17 cellular contexts compared by ENCODE assay signal in genomic region chr18:10352671-10353070, GRCh38.
DNase-seq lines count a peak whose midpoint lies in the region; ATAC-seq and TF ChIP-seq lines count a peak whose summit lies in the region.
"Had no signal": no experiment of that assay in that cellular context is flagged by ENCODE, and none has a peak within 500 bp of the region (broad histone marks: within the 10 kb centered on the region; RNA-seq: fewer than 3 reads in every experiment).

No MANE protein-coding gene starts in this region.

- no peak for DNase-seq in HFFc6
- DNase-seq in endodermal cell: no peak
- no peak for DNase-seq in naive B cell
- peak; percentile 34 for DNase-seq in type B pancreatic cell (ENCODE audit: extremely low spot score, unreplicated experiment)
- no peak for DNase-seq in activated CD4-positive, alpha-beta T cell treated with anti-CD3 and anti-CD28 coated beads, Interleukin-2, amount 50 U/mL, for 48 hours
- DNase-seq in left ventricle myocardium superior: no peak
- DNase-seq: CD4-positive, CD25-positive, alpha-beta regulatory T cell; EL; GF-D8; Karpas-422; NCI-H187; NCI-H526; Peyer's patch; SJCRH30 had no signal

- no peaks in the 10 kb centered on the region for H3K36me3 ChIP-seq in endodermal cell (ENCODE audit: control insufficient read depth, insufficient read depth, low read length)
- H3K36me3 ChIP-seq: Peyer's patch, SJCRH30 had no signal

- ATAC-seq in naive B cell (ENCODE audit: low read depth in 2 of 2) (no peak), GM18502 (IDR thresholded peaks at IDR 0.05; ENCODE audit: poor library complexity, unreplicated experiment) (no peak), left ventricle myocardium superior (no peak)
- ATAC-seq: A549 had no signal

- 92 to 94% methylated on average over 2 of the region's 2 CpGs for WGBS in endodermal cell (ENCODE audit: insufficient coverage in 1 of 2, insufficient read length in 1 of 2), 2 experiments

- H3K9me3 ChIP-seq in endodermal cell (ENCODE audit: control insufficient read depth, low read length): peaks cover 27% of the 10 kb centered on the region
- H3K9me3 ChIP-seq: A549, SJCRH30 had no signal

- no peak overlapping the region for H3K4me3 ChIP-seq in endodermal cell (ENCODE audit: low read length)
- H3K4me3 ChIP-seq: A549, Peyer's patch, SJCRH30 had no signal

- no peaks in the 10 kb centered on the region for H3K27me3 ChIP-seq in endodermal cell (ENCODE audit: control insufficient read depth, insufficient read depth, low read length, poor library complexity, severe bottlenecking)
- H3K27me3 ChIP-seq: Peyer's patch, SJCRH30 had no signal

- H3K27ac ChIP-seq in endodermal cell (ENCODE audit: low read depth, low read length): no peak overlapping the region
- H3K27ac ChIP-seq: A549, Peyer's patch, SJCRH30 had no signal

- H3K9ac ChIP-seq in endodermal cell (ENCODE audit: extremely low read depth, low read length, poor library complexity, severe bottlenecking): no peak overlapping the region

- no peaks in the 10 kb centered on the region; the same call in 1 of the 2 replicates for H3K27me3 Mint-ChIP-seq in HFFc6 (ENCODE audit: insufficient read depth)
- H3K27me3 Mint-ChIP-seq in endodermal cell (ENCODE audit: insufficient read depth): no peaks in the 10 kb centered on the region
- H3K27me3 Mint-ChIP-seq in naive B cell: peaks cover 0 to 7% (median 0%) of the 10 kb centered on the region in 3 donors
- no peaks in the 10 kb centered on the region for H3K27me3 Mint-ChIP-seq in type B pancreatic cell
- H3K27me3 Mint-ChIP-seq: B cell had no signal

- no peak for TF ChIP-seq CTCF in HFFc6 (IDR thresholded peaks at IDR 0.05)
- peak; percentile 26 for TF ChIP-seq CTCF in endodermal cell (conservative IDR thresholded peaks at IDR 0.05)
- no peak for TF ChIP-seq CTCF in type B pancreatic cell (conservative IDR thresholded peaks at IDR 0.05)

- intact Hi-C loops in left ventricle myocardium superior (cut with micrococcal nuclease): no loop called here

- no peaks in the 10 kb centered on the region for H3K36me3 Mint-ChIP-seq in HFFc6 (ENCODE audit: low read depth)
- no peaks in the 10 kb centered on the region for H3K36me3 Mint-ChIP-seq in endodermal cell (ENCODE audit: low read depth)
- H3K36me3 Mint-ChIP-seq in naive B cell: peaks cover 4 to 19% of the 10 kb centered on the region in 2 donors
- no peaks in the 10 kb centered on the region for H3K36me3 Mint-ChIP-seq in type B pancreatic cell
- H3K36me3 Mint-ChIP-seq: CD4-positive, CD25-positive, alpha-beta regulatory T cell had no signal

- H3K4me3 Mint-ChIP-seq in HFFc6 (no peak overlapping the region), endodermal cell (no peak overlapping the region), naive B cell (no peak overlapping the region), type B pancreatic cell (no peak overlapping the region)
- H3K4me3 Mint-ChIP-seq: B cell had no signal

- H3K9me3 Mint-ChIP-seq in HFFc6: no peaks in the 10 kb centered on the region
- H3K9me3 Mint-ChIP-seq in endodermal cell: peaks cover 28% of the 10 kb centered on the region
- H3K9me3 Mint-ChIP-seq in naive B cell: peaks cover 7 to 26% (median 19%) of the 10 kb centered on the region in 7 donors
- peaks cover 15% of the 10 kb centered on the region for H3K9me3 Mint-ChIP-seq in type B pancreatic cell

- peaks cover 57% of the 10 kb centered on the region for H3K4me1 Mint-ChIP-seq in HFFc6 (ENCODE audit: low read depth)
- peaks cover 17% of the 10 kb centered on the region for H3K4me1 Mint-ChIP-seq in endodermal cell
- peaks cover 0 to 6% (median 5%) of the 10 kb centered on the region in 3 donors for H3K4me1 Mint-ChIP-seq in naive B cell
- H3K4me1 Mint-ChIP-seq in type B pancreatic cell (ENCODE audit: unreplicated experiment): peaks cover 42% of the 10 kb centered on the region
- H3K4me1 Mint-ChIP-seq: B cell; CD4-positive, CD25-positive, alpha-beta regulatory T cell had no signal

- peaks cover 3% of the 10 kb centered on the region for H3K4me1 ChIP-seq in endodermal cell (ENCODE audit: control insufficient read depth, insufficient read depth, low read length)
- H3K4me1 ChIP-seq: A549, Peyer's patch had no signal

- H3K27ac Mint-ChIP-seq in HFFc6: peak overlapping the region; percentile 65; the same call in 1 of the 2 replicates
- no peak overlapping the region for H3K27ac Mint-ChIP-seq in endodermal cell
- peak overlapping the region in 4 of 6 donors; percentile 58 to 94 (median 83) for H3K27ac Mint-ChIP-seq in naive B cell
- no peak overlapping the region for H3K27ac Mint-ChIP-seq in type B pancreatic cell
- H3K27ac Mint-ChIP-seq: B cell; CD4-positive, CD25-positive, alpha-beta regulatory T cell had no signal

Comparison
In these comparisons a context has a peak if more than half of its experiments do, and no peak if none do; other contexts are left out.
1. H3K27ac Mint-ChIP-seq: peak in HFFc6 (single experiment) and naive B cell (4 of 6); none in endodermal cell (single experiment) and type B pancreatic cell (single experiment).